In genomic region chr2:172380436-172381274, GRCh38 we compare ENCODE assay signal across 13 cellular contexts. TPM values are rescaled to one million over a fixed set of nuclear protein-coding genes. Genes with fewer than 3 reads are reported as not detected.
DNase-seq lines count a peak whose midpoint lies in the region; ATAC-seq, FAIRE-seq and TF ChIP-seq lines count a peak whose summit lies in the region.
"Had no signal": no experiment of that assay in that cellular context is flagged by ENCODE, and none has a peak within 500 bp of the region (broad histone marks: within the 10 kb centered on the region; RNA-seq: fewer than 3 reads in every experiment).

No MANE protein-coding gene starts in this region.

- 13 to 21% methylated on average over 8 of the region's 8 CpGs for WGBS in body of pancreas, 2 donors

- intact Hi-C loops in body of pancreas (cut with DNase I): no loop called here

- H3K27ac ChIP-seq in body of pancreas: peak overlapping the region in 3 of 4 donors; percentile 50 to 58 (median 52)
- H3K27ac ChIP-seq: tibial artery had no signal

- peaks cover 41% of the 10 kb centered on the region for H3K4me1 ChIP-seq in body of pancreas

- ATAC-seq in body of pancreas: peak; percentile 28
- no peak for ATAC-seq in HG03565 (IDR thresholded peaks at IDR 0.05; ENCODE audit: unreplicated experiment)

- peak; percentile 86 for DNase-seq in CD1c-positive myeloid dendritic cell (ENCODE audit: extremely low spot score)
- DNase-seq in MV-4-11 (lab: John Stamatoyannopoulos, UW): peak; percentile 99
- DNase-seq in body of pancreas: peak in 2 of 4 donors; percentile 14
- DNase-seq in lung microvascular endothelial cell (ENCODE audit: low read depth in 2 of 2): peak; percentile 28 to 40
- DNase-seq in stimulated activated CD8-positive, alpha-beta memory T cell treated with anti-CD3 and anti-CD28 coated beads, Interleukin-4, amount 100 ng/mL, for 48 hours: no peak
- no peak for DNase-seq in HTR-8/SVneo (ENCODE audit: insufficient read length, low spot score)
- DNase-seq in kidney glomerular epithelial cell (lab: John Stamatoyannopoulos, UW): no peak
- DNase-seq: activated CD4-positive, alpha-beta T cell treated with anti-CD3 and anti-CD28 coated beads for 48 hours; activated effector memory CD4-positive, alpha-beta T cell treated with anti-CD3 and anti-CD28 coated beads, Interleukin-2, amount 50 U/mL, for 16 hours; NCI-H345; SHP77 treated with DMSO at 0.1 percent for 48 hours; tibial artery had no signal

- H3K36me3 ChIP-seq in body of pancreas (replicated peaks in 1 of 2; ENCODE audit: insufficient read depth in 1 of 2, low read depth in 2 of 2): no peaks in the 10 kb centered on the region
- H3K36me3 ChIP-seq: tibial artery had no signal

- H3K4me3 ChIP-seq in body of pancreas: no peak overlapping the region
- H3K4me3 ChIP-seq: tibial artery had no signal

- no peak for TF ChIP-seq POLR2A in body of pancreas (IDR thresholded peaks at IDR 0.05)

- no peak for TF ChIP-seq CTCF in body of pancreas (IDR thresholded peaks at IDR 0.05)

- H3K27me3 ChIP-seq in body of pancreas: no peaks in the 10 kb centered on the region
- H3K27me3 ChIP-seq: tibial artery had no signal

- no peak for FAIRE-seq in HTR-8/SVneo (lab: Jason Lieb, UNC)

- H3K9me3 ChIP-seq in body of pancreas: no peaks in the 10 kb centered on the region

RNA-seq across cellular contexts. Expression of gene ITGA6, which starts 46.7 kb away (rescaled TPM):
- total RNA-seq in body of pancreas (100 to 1,000 TPM in 1 of 2 donors, 10 to 100 TPM in 1; 90.0 to 210 TPM), lung microvascular endothelial cell (91.1 and 225 TPM in 2 replicates)

Comparison
In these comparisons a context has a peak if more than half of its experiments do, and no peak if none do; other contexts are left out.
1. DNase-seq: peak in CD1c-positive myeloid dendritic cell (single experiment), MV-4-11 (single experiment) and lung microvascular endothelial cell (2 of 2); none in stimulated activated CD8-positive, alpha-beta memory T cell treated with anti-CD3 and anti-CD28 coated beads, Interleukin-4, amount 100 ng/mL, for 48 hours (single experiment), HTR-8/SVneo (single experiment) and kidney glomerular epithelial cell (single experiment).